11 cellular contexts compared by ENCODE assay signal in genomic region chr15:95247068-95247984, GRCh38.
DNase-seq lines count a peak whose midpoint lies in the region; ATAC-seq and TF ChIP-seq lines count a peak whose summit lies in the region.
"Had no signal": no experiment of that assay in that cellular context is flagged by ENCODE, and none has a peak within 500 bp of the region (broad histone marks: within the 10 kb centered on the region; RNA-seq: fewer than 3 reads in every experiment).

No MANE protein-coding gene starts in this region.

- CTCF ChIA-PET in Caco-2 (lab: Charles Lee) = no interaction called here

- no peaks in the 10 kb centered on the region for H3K27me3 Mint-ChIP-seq in Caco-2 (ENCODE audit: insufficient read depth, unreplicated experiment)

- no peak for ATAC-seq in HG03565 (IDR thresholded peaks at IDR 0.05; ENCODE audit: unreplicated experiment)

- H3K4me1 Mint-ChIP-seq in Caco-2 (ENCODE audit: low read depth, unreplicated experiment) = no peaks in the 10 kb centered on the region
- H3K4me1 Mint-ChIP-seq: neural crest cell had no signal

- peak; percentile 91 for DNase-seq in AG10803 (ENCODE audit: low read depth)
- DNase-seq in LNCaP clone FGC (ENCODE audit: low read depth) = peak; percentile 31
- DNase-seq in cardiac fibroblast (ENCODE audit: low read depth in 2 of 2) = peak; percentile 90 to 97
- peak; percentile 37 for DNase-seq in mucosa of gallbladder (ENCODE audit: low spot score)
- no peak for DNase-seq in activated CD8-positive, alpha-beta memory T cell treated with anti-CD3 and anti-CD28 coated beads, Interleukin-2, amount 50 U/mL, for 4 hours
- no peak for DNase-seq in NCI-H345 treated with DMSO at 0.1 percent for 48 hours (lab: John Stamatoyannopoulos, UW; ENCODE audit: unreplicated experiment)
- DNase-seq in Caco-2 = no peak
- DNase-seq: activated CD4-positive, alpha-beta T cell treated with anti-CD3 and anti-CD28 coated beads for 1 hour; hypothalamus had no signal

- no peaks in the 10 kb centered on the region for H3K27me3 ChIP-seq in Caco-2 (replicated peaks; ENCODE audit: control insufficient read depth, insufficient read depth, low read length)

- TF ChIP-seq CTCF in AG10803 (conservative IDR thresholded peaks at IDR 0.05; ENCODE audit: low read length) (no peak), LNCaP clone FGC (IDR thresholded peaks at IDR 0.05; ENCODE audit: control insufficient read depth, extremely low read depth, insufficient read depth) (no peak), cardiac fibroblast (IDR thresholded peaks at IDR 0.05; ENCODE audit: low read depth, low read length) (no peak), Caco-2 (IDR thresholded peaks at IDR 0.05; ENCODE audit: insufficient read depth in 1 of 2, low read depth in 1 of 2, low read length in 1 of 2, severe bottlenecking in 1 of 2, unreplicated experiment in 1 of 2) (no peak)

- no peaks in the 10 kb centered on the region for H3K9me3 ChIP-seq in Caco-2

- H3K9me3 Mint-ChIP-seq in Caco-2 (ENCODE audit: unreplicated experiment) = no peaks in the 10 kb centered on the region

- BruUV-seq in Caco-2 (replicated peaks; lab: Mats Ljungman, UMichigan) = no TSS peak

- no peaks in the 10 kb centered on the region for H3K36me3 Mint-ChIP-seq in Caco-2 (ENCODE audit: insufficient read depth, unreplicated experiment)

- no peaks in the 10 kb centered on the region for H3K36me3 ChIP-seq in Caco-2 (ENCODE audit: control insufficient read depth, insufficient read depth, low read length)

- no peak overlapping the region for H3K27ac Mint-ChIP-seq in Caco-2 (ENCODE audit: unreplicated experiment)

- no peak overlapping the region for H3K4me3 Mint-ChIP-seq in Caco-2 (ENCODE audit: unreplicated experiment)
- H3K4me3 Mint-ChIP-seq: neural crest cell had no signal

- no peaks in the 10 kb centered on the region for H3K4me1 ChIP-seq in Caco-2

- H3K4me3 ChIP-seq in AG10803 (ENCODE audit: low read length) (no peak overlapping the region; the same call in 1 of the 2 replicates), LNCaP clone FGC (ENCODE audit: low read depth, low read length) (no peak overlapping the region), cardiac fibroblast (replicated peaks in 1 of 2; ENCODE audit: low read depth in 2 of 2, low read length in 2 of 2) (no peak overlapping the region), Caco-2 (ENCODE audit: low read depth, low read length) (no peak overlapping the region)

- intact Hi-C loops in Caco-2 (cut with micrococcal nuclease; ENCODE audit: unreplicated experiment) = no loop called here

- POLR2A ChIA-PET in Caco-2 (lab: Charles Lee) = no interaction called here

Comparison
In these comparisons a context has a peak if more than half of its experiments do, and no peak if none do; other contexts are left out.
1. DNase-seq: peak in AG10803 (single experiment), LNCaP clone FGC (single experiment), cardiac fibroblast (2 of 2) and mucosa of gallbladder (single experiment); none in activated CD8-positive, alpha-beta memory T cell treated with anti-CD3 and anti-CD28 coated beads, Interleukin-2, amount 50 U/mL, for 4 hours (single experiment), NCI-H345 treated with DMSO at 0.1 percent for 48 hours (single experiment) and Caco-2 (0 of 2).